34 cellular contexts compared by ENCODE assay signal in genomic region chr7:68217426-68217825, GRCh38.
"Had no signal": no experiment of that assay in that cellular context is flagged by ENCODE, and none has a peak within 500 bp of the region (broad histone marks: within the 10 kb centered on the region; RNA-seq: fewer than 3 reads in every experiment).

No MANE protein-coding gene starts in this region.

- H3K27ac ChIP-seq: adrenal gland, body of pancreas, brain microvascular endothelial cell, breast epithelium, VCaP had no signal

- FAIRE-seq: astrocyte, TTC549 had no signal

- H3K27me3 ChIP-seq: adrenal gland, body of pancreas, brain microvascular endothelial cell, breast epithelium had no signal

- H3K4me1 ChIP-seq: adrenal gland, body of pancreas, breast epithelium had no signal

- DNase-seq: activated B cell treated with CpG ODN at 0.5 μM for 24 hours; activated CD4-positive, alpha-beta memory T cell treated with anti-CD3 and anti-CD28 coated beads for 36 hours; activated CD4-positive, alpha-beta T cell treated with anti-CD3 and anti-CD28 coated beads for 4 hours; activated CD4-positive, alpha-beta T cell treated with anti-CD3 and anti-CD28 coated beads, Interleukin-2, amount 10 ng/mL, durations not matched to agents 24 days and 14 days; activated CD4-positive, alpha-beta T cell treated with anti-CD3 and anti-CD28 coated beads, Interleukin-2, amount 50 U/mL, for 1 hour; activated CD4-positive, alpha-beta T cell treated with anti-CD3 and anti-CD28 coated beads, Interleukin-2, amount 50 U/mL, for 4 hours; activated CD4-positive, CD25-positive, alpha-beta regulatory T cell treated with anti-CD3 and anti-CD28 coated beads, Interleukin-2, amount 50 U/mL, for 72 hours; activated CD8-positive, alpha-beta memory T cell treated with anti-CD3 and anti-CD28 coated beads, Interleukin-2, amount 50 U/mL, for 4 hours; activated CD8-positive, alpha-beta T cell treated with anti-CD3 and anti-CD28 coated beads for 36 hours; activated effector memory CD4-positive, alpha-beta T cell treated with anti-CD3 and anti-CD28 coated beads, Interleukin-2, amount 50 U/mL, for 16 hours; activated gamma-delta T cell treated with Interleukin-2 at 50 U/mL for 16 hours; activated naive CD4-positive, alpha-beta T cell; activated naive CD4-positive, alpha-beta T cell treated with anti-CD3 and anti-CD28 coated beads for 36 hours; activated naive CD4-positive, alpha-beta T cell treated with anti-CD3 and anti-CD28 coated beads, Interleukin-2, amount 50 U/mL, for 16 hours; activated naive CD8-positive, alpha-beta T cell treated with anti-CD3 and anti-CD28 coated beads for 36 hours; activated T-cell treated with anti-CD3 and anti-CD28 coated beads for 4 hours; activated T-cell treated with anti-CD3 and anti-CD28 coated beads, Interleukin-2, amount 50 U/mL, for 1 hour; activated T-cell treated with anti-CD3 and anti-CD28 coated beads, Interleukin-2, amount 50 U/mL, for 4 hours; activated T-cell treated with anti-CD3 and anti-CD28 coated beads, Interleukin-2, amount 50 U/mL, for 72 hours; adrenal gland; amniotic stem cell; aorta; body of pancreas; brain microvascular endothelial cell; central memory CD4-positive, alpha-beta T cell; T-helper 1 cell; T-helper 2 cell; T-helper 9 cell had no signal

- H3K4me3 ChIP-seq: adrenal gland, body of pancreas, breast epithelium had no signal

- H3K36me3 ChIP-seq: adrenal gland, brain microvascular endothelial cell, breast epithelium had no signal

- H3K9me3 ChIP-seq: adrenal gland, body of pancreas, breast epithelium had no signal

- ATAC-seq: activated CD8-positive, alpha-beta T cell treated with anti-CD3 and anti-CD28 coated beads for 36 hours; activated naive CD4-positive, alpha-beta T cell treated with anti-CD3 and anti-CD28 coated beads, Interleukin-2, amount 50 U/mL, for 72 hours; activated T-cell treated with anti-CD3 and anti-CD28 coated beads, Interleukin-2, amount 50 U/mL, for 4 hours; activated T-cell treated with anti-CD3 and anti-CD28 coated beads, Interleukin-2, amount 50 U/mL, for 72 hours; activated T-helper 17 cell treated with anti-CD3 and anti-CD28 coated beads, Interleukin-2, amount 50 U/mL, for 72 hours; body of pancreas had no signal
